22 cellular contexts compared by ENCODE assay signal in genomic region chr14:88029500-88029899, GRCh38. TPM values are rescaled to one million over a fixed set of nuclear protein-coding genes. Genes with fewer than 3 reads are reported as not detected.
DNase-seq lines count a peak whose midpoint lies in the region; ATAC-seq and TF ChIP-seq lines count a peak whose summit lies in the region.
"Had no signal": no experiment of that assay in that cellular context is flagged by ENCODE, and none has a peak within 500 bp of the region (broad histone marks: within the 10 kb centered on the region; RNA-seq: fewer than 3 reads in every experiment).

No MANE protein-coding gene starts in this region.

- H3K4me3 ChIP-seq in CD8-positive, alpha-beta memory T cell (ENCODE audit: low read length) = no peak overlapping the region
- H3K4me3 ChIP-seq in foreskin fibroblast (ENCODE audit: low read depth in 1 of 2, low read length in 2 of 2) (no peak overlapping the region), osteoblast (ENCODE audit: insufficient read depth, low read length) (no peak overlapping the region)
- H3K4me3 ChIP-seq: BLaER1 treated with 17β-estradiol and CSF1 and Interleukin-3, amounts not matched to agents 10 nM and 100 nM; gastroesophageal sphincter; GM23248; tibial nerve had no signal

- POLR2A ChIA-PET in activated CD8-positive, alpha-beta T cell treated with anti-CD3 and anti-CD28 coated beads for 36 hours (lab: Charles Lee) = interaction anchor here (0.9 to 2.5 kb wide), 4 partner anchors 13 to 37 kb away, joined by 3 to 6 read pairs (median 5); partner anchors contain the start of gene GALC
- POLR2A ChIA-PET in activated CD8-positive, alpha-beta T cell treated with anti-CD3 and anti-CD28 coated beads, Interleukin-2, amount 10 ng/mL, durations not matched to agents 7 days and 5 days (lab: Charles Lee) = interaction anchor here (0.6 to 1.2 kb wide), 3 partner anchors 20 to 37 kb away, joined by 3 to 4 read pairs (median 4); partner anchors contain the start of gene GALC
- POLR2A ChIA-PET in CD8-positive, alpha-beta memory T cell (lab: Charles Lee) = no interaction called here

- intact Hi-C loops in activated CD8-positive, alpha-beta T cell treated with anti-CD3 and anti-CD28 coated beads for 36 hours (cut with micrococcal nuclease) = no loop called here

- H3K79me2 ChIP-seq in osteoblast (ENCODE audit: insufficient read depth, low read length) = no peaks in the 10 kb centered on the region

- H3K27ac Mint-ChIP-seq in activated CD8-positive, alpha-beta T cell treated with anti-CD3 and anti-CD28 coated beads for 36 hours = peak overlapping the region; percentile 53
- no peak overlapping the region for H3K27ac Mint-ChIP-seq in activated CD8-positive, alpha-beta T cell treated with anti-CD3 and anti-CD28 coated beads, Interleukin-2, amount 10 ng/mL, durations not matched to agents 7 days and 5 days
- peak overlapping the region in 7 of 8 donors; percentile 65 to 95 (median 88) for H3K27ac Mint-ChIP-seq in CD8-positive, alpha-beta memory T cell
- H3K27ac Mint-ChIP-seq in T-helper 2 cell treated with Interferon-gamma antibody and Interleukin-4, amounts not matched to agents 5 μg/mL and 100 μg/mL, for 36 hours = no peak overlapping the region
- peak overlapping the region; percentile 6 to 90 (median 75) for H3K27ac Mint-ChIP-seq in immature natural killer cell
- H3K27ac Mint-ChIP-seq: nephron progenitor cell, progenitor cell of endocrine pancreas had no signal

- peak; percentile 86 for ATAC-seq in activated CD8-positive, alpha-beta T cell treated with anti-CD3 and anti-CD28 coated beads for 36 hours
- ATAC-seq in activated CD8-positive, alpha-beta T cell treated with anti-CD3 and anti-CD28 coated beads, Interleukin-2, amount 10 ng/mL, durations not matched to agents 7 days and 5 days = no peak
- ATAC-seq: gastroesophageal sphincter had no signal

- peaks cover 59% of the 10 kb centered on the region for H3K4me1 Mint-ChIP-seq in activated CD8-positive, alpha-beta T cell treated with anti-CD3 and anti-CD28 coated beads for 36 hours (ENCODE audit: low read depth)
- H3K4me1 Mint-ChIP-seq in activated CD8-positive, alpha-beta T cell treated with anti-CD3 and anti-CD28 coated beads, Interleukin-2, amount 10 ng/mL, durations not matched to agents 7 days and 5 days (ENCODE audit: low read depth) = peaks cover 63% of the 10 kb centered on the region
- peaks cover 62 to 73% (median 72%) of the 10 kb centered on the region in 3 donors for H3K4me1 Mint-ChIP-seq in CD8-positive, alpha-beta memory T cell
- peaks cover 48% of the 10 kb centered on the region for H3K4me1 Mint-ChIP-seq in T-helper 2 cell treated with Interferon-gamma antibody and Interleukin-4, amounts not matched to agents 5 μg/mL and 100 μg/mL, for 36 hours (ENCODE audit: low read depth)
- H3K4me1 Mint-ChIP-seq in immature natural killer cell = peaks cover 68 to 75% of the 10 kb centered on the region in 2 donors

- no peaks in the 10 kb centered on the region for H4K20me1 ChIP-seq in osteoblast (ENCODE audit: insufficient read depth, low read length)
- H4K20me1 ChIP-seq: BLaER1 treated with 17β-estradiol and CSF1 and Interleukin-3, amounts not matched to agents 10 nM and 100 nM had no signal

- no peaks in the 10 kb centered on the region for H3K9me3 Mint-ChIP-seq in activated CD8-positive, alpha-beta T cell treated with anti-CD3 and anti-CD28 coated beads for 36 hours
- peaks cover 9% of the 10 kb centered on the region for H3K9me3 Mint-ChIP-seq in activated CD8-positive, alpha-beta T cell treated with anti-CD3 and anti-CD28 coated beads, Interleukin-2, amount 10 ng/mL, durations not matched to agents 7 days and 5 days (ENCODE audit: insufficient read depth)
- H3K9me3 Mint-ChIP-seq in CD8-positive, alpha-beta memory T cell = no peaks in the 10 kb centered on the region
- H3K9me3 Mint-ChIP-seq in T-helper 2 cell treated with Interferon-gamma antibody and Interleukin-4, amounts not matched to agents 5 μg/mL and 100 μg/mL, for 36 hours = peaks cover 4% of the 10 kb centered on the region
- no peaks in the 10 kb centered on the region for H3K9me3 Mint-ChIP-seq in immature natural killer cell

- no peak for TF ChIP-seq CTCF in activated CD8-positive, alpha-beta T cell treated with anti-CD3 and anti-CD28 coated beads for 36 hours (IDR thresholded peaks at IDR 0.05)
- TF ChIP-seq CTCF in foreskin fibroblast (IDR thresholded peaks at IDR 0.05; ENCODE audit: low read depth, low read length) (no peak), osteoblast (IDR thresholded peaks at IDR 0.05; ENCODE audit: extremely low read depth, low read depth, low read length) (no peak)

- no peaks in the 10 kb centered on the region for H3K36me3 ChIP-seq in CD8-positive, alpha-beta memory T cell (ENCODE audit: insufficient read depth, low read length)
- H3K36me3 ChIP-seq in osteoblast (ENCODE audit: insufficient read depth, low read length) = no peaks in the 10 kb centered on the region
- H3K36me3 ChIP-seq: gastroesophageal sphincter, tibial nerve had no signal

- H3K9me3 ChIP-seq in CD8-positive, alpha-beta memory T cell (ENCODE audit: low read length) = no peaks in the 10 kb centered on the region
- no peaks in the 10 kb centered on the region for H3K9me3 ChIP-seq in osteoblast (ENCODE audit: low read depth, low read length)
- H3K9me3 ChIP-seq: gastroesophageal sphincter, tibial nerve had no signal

- H3K27me3 ChIP-seq in CD8-positive, alpha-beta memory T cell (ENCODE audit: insufficient read depth, low read length, poor library complexity, severe bottlenecking) = no peaks in the 10 kb centered on the region
- no peaks in the 10 kb centered on the region for H3K27me3 ChIP-seq in osteoblast (ENCODE audit: insufficient read depth, low read length)
- H3K27me3 ChIP-seq: BLaER1 treated with 17β-estradiol and CSF1 and Interleukin-3, amounts not matched to agents 10 nM and 100 nM; gastroesophageal sphincter; tibial nerve had no signal

- H3K4me3 Mint-ChIP-seq in activated CD8-positive, alpha-beta T cell treated with anti-CD3 and anti-CD28 coated beads for 36 hours = no peak overlapping the region
- no peak overlapping the region for H3K4me3 Mint-ChIP-seq in activated CD8-positive, alpha-beta T cell treated with anti-CD3 and anti-CD28 coated beads, Interleukin-2, amount 10 ng/mL, durations not matched to agents 7 days and 5 days
- H3K4me3 Mint-ChIP-seq in CD8-positive, alpha-beta memory T cell = peak overlapping the region in 5 of 7 donors; percentile 26 to 42 (median 31)
- H3K4me3 Mint-ChIP-seq in T-helper 2 cell treated with Interferon-gamma antibody and Interleukin-4, amounts not matched to agents 5 μg/mL and 100 μg/mL, for 36 hours = no peak overlapping the region
- no peak overlapping the region for H3K4me3 Mint-ChIP-seq in immature natural killer cell
- H3K4me3 Mint-ChIP-seq: nephron progenitor cell; stimulated activated naive CD8-positive, alpha-beta T cell treated with anti-CD3 and anti-CD28 coated beads, Interleukin-15, Interleukin-2, amounts not matched to agents 100 ng/mL and 50 ng/mL, for 24 hours had no signal

- H3K36me3 Mint-ChIP-seq in activated CD8-positive, alpha-beta T cell treated with anti-CD3 and anti-CD28 coated beads for 36 hours (ENCODE audit: low read depth) = peaks cover 8% of the 10 kb centered on the region
- H3K36me3 Mint-ChIP-seq in activated CD8-positive, alpha-beta T cell treated with anti-CD3 and anti-CD28 coated beads, Interleukin-2, amount 10 ng/mL, durations not matched to agents 7 days and 5 days (ENCODE audit: low read depth) = peaks cover 31% of the 10 kb centered on the region
- H3K36me3 Mint-ChIP-seq in CD8-positive, alpha-beta memory T cell = peaks cover 0 to 6% (median 2%) of the 10 kb centered on the region in 3 donors
- H3K36me3 Mint-ChIP-seq in T-helper 2 cell treated with Interferon-gamma antibody and Interleukin-4, amounts not matched to agents 5 μg/mL and 100 μg/mL, for 36 hours (ENCODE audit: low read depth) = peaks cover 12% of the 10 kb centered on the region
- peaks cover 0 to 6% (median 3%) of the 10 kb centered on the region in 3 donors for H3K36me3 Mint-ChIP-seq in immature natural killer cell

- no peaks in the 10 kb centered on the region for H3K27me3 Mint-ChIP-seq in activated CD8-positive, alpha-beta T cell treated with anti-CD3 and anti-CD28 coated beads for 36 hours
- H3K27me3 Mint-ChIP-seq in activated CD8-positive, alpha-beta T cell treated with anti-CD3 and anti-CD28 coated beads, Interleukin-2, amount 10 ng/mL, durations not matched to agents 7 days and 5 days (ENCODE audit: low read depth) = no peaks in the 10 kb centered on the region
- H3K27me3 Mint-ChIP-seq in CD8-positive, alpha-beta memory T cell = no peaks in the 10 kb centered on the region
- H3K27me3 Mint-ChIP-seq in T-helper 2 cell treated with Interferon-gamma antibody and Interleukin-4, amounts not matched to agents 5 μg/mL and 100 μg/mL, for 36 hours (ENCODE audit: low read depth) = no peaks in the 10 kb centered on the region
- peaks cover 1 to 4% (median 2%) of the 10 kb centered on the region in 3 donors for H3K27me3 Mint-ChIP-seq in immature natural killer cell (ENCODE audit: low read depth in 3 of 3)
- H3K27me3 Mint-ChIP-seq: progenitor cell of endocrine pancreas; stimulated activated naive CD8-positive, alpha-beta T cell treated with anti-CD3 and anti-CD28 coated beads, Interleukin-15, Interleukin-2, amounts not matched to agents 100 ng/mL and 50 ng/mL, for 24 hours had no signal

- CTCF ChIA-PET in activated CD8-positive, alpha-beta T cell treated with anti-CD3 and anti-CD28 coated beads for 36 hours (lab: Charles Lee) = interaction anchor here (0.6 to 1.7 kb wide), 5 partner anchors 12 to 101 kb away, joined by 3 to 8 read pairs (median 4); no protein-coding TSS in a partner anchor
- CTCF ChIA-PET in activated CD8-positive, alpha-beta T cell treated with anti-CD3 and anti-CD28 coated beads, Interleukin-2, amount 10 ng/mL, durations not matched to agents 7 days and 5 days (lab: Charles Lee) = interaction anchor here (0.9 to 3.9 kb wide), 6 partner anchors 11 to 83 kb away, joined by 3 to 13 read pairs (median 4); no protein-coding TSS in a partner anchor
- CTCF ChIA-PET in CD8-positive, alpha-beta memory T cell (lab: Charles Lee) = interaction anchor here (0.9 to 1.1 kb wide), 2 partner anchors 10 to 16 kb away, joined by 3 read pairs; no protein-coding TSS in a partner anchor

- peak; percentile 23 for DNase-seq in activated CD8-positive, alpha-beta T cell treated with anti-CD3 and anti-CD28 coated beads for 36 hours
- no peak for DNase-seq in activated CD8-positive, alpha-beta T cell treated with anti-CD3 and anti-CD28 coated beads, Interleukin-2, amount 10 ng/mL, durations not matched to agents 7 days and 5 days
- no peak for DNase-seq in CD8-positive, alpha-beta memory T cell
- DNase-seq in T-helper 2 cell treated with Interferon-gamma antibody and Interleukin-4, amounts not matched to agents 5 μg/mL and 100 μg/mL, for 36 hours (ENCODE audit: low spot score) = peak; percentile 49
- DNase-seq in immature natural killer cell (no peak), foreskin fibroblast (no peak), osteoblast (ENCODE audit: insufficient read length, low spot score, missing footprints) (no peak)
- DNase-seq in central memory CD4-positive, alpha-beta T cell = no peak
- DNase-seq: ACHN; activated CD4-positive, alpha-beta T cell treated with anti-CD3 and anti-CD28 coated beads, Interleukin-2, amount 50 U/mL, for 1 hour; amygdala; GM23248; left cardiac atrium; mesenchymal stem cell; NCI-H1105; NCI-H524 treated with DMSO at 0.1 percent for 48 hours; nephron progenitor cell had no signal

- H3K4me2 ChIP-seq in osteoblast (ENCODE audit: insufficient read depth, low read length) = no peak overlapping the region

- no peak overlapping the region for H3K27ac ChIP-seq in CD8-positive, alpha-beta memory T cell (ENCODE audit: low read depth, low read length)
- H3K27ac ChIP-seq in osteoblast (ENCODE audit: low read depth, low read length) = no peak overlapping the region
- H3K27ac ChIP-seq: gastroesophageal sphincter, GM23248, tibial nerve had no signal

- H3K4me1 ChIP-seq in CD8-positive, alpha-beta memory T cell (ENCODE audit: insufficient read depth, low read length) = peaks cover 48% of the 10 kb centered on the region
- H3K4me1 ChIP-seq in osteoblast (ENCODE audit: insufficient read depth, low read length) = no peaks in the 10 kb centered on the region
- H3K4me1 ChIP-seq: gastroesophageal sphincter, tibial nerve had no signal

- no peak overlapping the region for H2AFZ ChIP-seq in osteoblast (ENCODE audit: low read length)
- H2AFZ ChIP-seq: GM23248 had no signal

RNA-seq across cellular contexts. Expression of gene GPR65, which starts 24.6 kb away (rescaled TPM):
- 10 to 100 TPM; 16.9 to 17.1 TPM for total RNA-seq in activated CD8-positive, alpha-beta T cell treated with anti-CD3 and anti-CD28 coated beads for 36 hours
- 10 to 100 TPM; 21.9 to 22.9 TPM for total RNA-seq in activated CD8-positive, alpha-beta T cell treated with anti-CD3 and anti-CD28 coated beads, Interleukin-2, amount 10 ng/mL, durations not matched to agents 7 days and 5 days
- 10 to 100 TPM; 15.2 to 16.1 TPM for total RNA-seq in CD8-positive, alpha-beta memory T cell
- polyA plus RNA-seq in CD8-positive, alpha-beta memory T cell = 40.4 TPM
- polyA plus RNA-seq in immature natural killer cell = 10 to 100 TPM; 55.9 to 84.5 (median 62.2) TPM
- total RNA-seq in osteoblast = under 0.01 TPM in 2 replicates
- total RNA-seq: progenitor cell of endocrine pancreas had no signal

RNA-seq across cellular contexts. Expression of gene GALC, which starts 36.5 kb away (rescaled TPM):
- total RNA-seq in activated CD8-positive, alpha-beta T cell treated with anti-CD3 and anti-CD28 coated beads for 36 hours = 10 to 100 TPM in 1 of 2 experiments, 1 to 10 TPM in 1; 8.6 to 11.3 TPM
- total RNA-seq in activated CD8-positive, alpha-beta T cell treated with anti-CD3 and anti-CD28 coated beads, Interleukin-2, amount 10 ng/mL, durations not matched to agents 7 days and 5 days = 10 to 100 TPM; 15.6 to 17.0 TPM
- 10 to 100 TPM; 12.4 to 13.0 TPM for total RNA-seq in CD8-positive, alpha-beta memory T cell
- polyA plus RNA-seq in CD8-positive, alpha-beta memory T cell = 27.7 TPM
- 10 to 100 TPM; 38.7 to 59.5 (median 57.6) TPM for polyA plus RNA-seq in immature natural killer cell
- total RNA-seq in osteoblast = 17.0 and 23.6 TPM in 2 replicates

Comparison
In these comparisons a context has a peak if more than half of its experiments do, and no peak if none do; other contexts are left out.
1. DNase-seq: peak in activated CD8-positive, alpha-beta T cell treated with anti-CD3 and anti-CD28 coated beads for 36 hours (single experiment) and T-helper 2 cell treated with Interferon-gamma antibody and Interleukin-4, amounts not matched to agents 5 μg/mL and 100 μg/mL, for 36 hours (single experiment); none in activated CD8-positive, alpha-beta T cell treated with anti-CD3 and anti-CD28 coated beads, Interleukin-2, amount 10 ng/mL, durations not matched to agents 7 days and 5 days (single experiment), CD8-positive, alpha-beta memory T cell (0 of 5), immature natural killer cell (0 of 3), foreskin fibroblast (0 of 2), central memory CD4-positive, alpha-beta T cell (single experiment) and osteoblast (single experiment).
2. H3K27ac Mint-ChIP-seq: peak in activated CD8-positive, alpha-beta T cell treated with anti-CD3 and anti-CD28 coated beads for 36 hours (single experiment), CD8-positive, alpha-beta memory T cell (7 of 8) and immature natural killer cell (6 of 6); none in activated CD8-positive, alpha-beta T cell treated with anti-CD3 and anti-CD28 coated beads, Interleukin-2, amount 10 ng/mL, durations not matched to agents 7 days and 5 days (single experiment) and T-helper 2 cell treated with Interferon-gamma antibody and Interleukin-4, amounts not matched to agents 5 μg/mL and 100 μg/mL, for 36 hours (single experiment).
3. H3K4me3 Mint-ChIP-seq: peak in CD8-positive, alpha-beta memory T cell (5 of 7); none in activated CD8-positive, alpha-beta T cell treated with anti-CD3 and anti-CD28 coated beads for 36 hours (single experiment), activated CD8-positive, alpha-beta T cell treated with anti-CD3 and anti-CD28 coated beads, Interleukin-2, amount 10 ng/mL, durations not matched to agents 7 days and 5 days (single experiment), T-helper 2 cell treated with Interferon-gamma antibody and Interleukin-4, amounts not matched to agents 5 μg/mL and 100 μg/mL, for 36 hours (single experiment) and immature natural killer cell (0 of 5).
4. RNA of gene GPR65, which starts 24.6 kb away (total RNA-seq): 21.9 to 22.9 TPM in activated CD8-positive, alpha-beta T cell treated with anti-CD3 and anti-CD28 coated beads, Interleukin-2, amount 10 ng/mL, durations not matched to agents 7 days and 5 days, 16.9 to 17.1 TPM in activated CD8-positive, alpha-beta T cell treated with anti-CD3 and anti-CD28 coated beads for 36 hours and 15.2 to 16.1 TPM in CD8-positive, alpha-beta memory T cell; under 0.01 TPM in osteoblast; every median in the first group is over 10 times any median in the second.